11 cellular contexts compared by ENCODE assay signal in the genomic region with DNA sequence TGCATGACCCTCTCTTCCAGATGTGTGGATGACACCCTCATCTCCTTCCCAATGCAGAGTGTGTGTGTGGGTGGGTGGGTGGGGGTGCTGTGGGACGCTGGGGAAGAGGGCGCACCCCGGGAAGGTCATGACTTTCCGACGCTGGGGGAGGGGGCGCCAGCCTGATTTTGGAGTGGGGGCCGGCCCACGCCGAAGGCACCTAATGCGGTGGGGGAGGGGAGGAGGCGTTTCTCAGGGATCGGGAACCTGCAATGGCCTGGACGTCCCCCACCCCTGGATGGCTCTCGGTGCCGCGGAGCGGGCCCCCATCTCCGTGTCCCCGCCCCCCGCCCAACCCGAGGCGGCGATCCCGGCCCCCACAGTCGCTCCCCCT. TPM values are rescaled to one million over a fixed set of nuclear protein-coding genes. Genes with fewer than 3 reads are reported as not detected.
A peak's percentile ranks its signal among the peaks of the same experiment; 100 is the strongest.
DNase-seq lines count a peak whose midpoint lies in the region; ATAC-seq, FAIRE-seq and TF ChIP-seq lines count a peak whose summit lies in the region.
"Had no signal": no experiment of that assay in that cellular context is flagged by ENCODE, and none has a peak within 500 bp of the region (broad histone marks: within the 10 kb centered on the region; RNA-seq: fewer than 3 reads in every experiment).

No MANE protein-coding gene starts in this region.

- no peaks in the 10 kb centered on the region for H3K36me3 Mint-ChIP-seq in CD4-positive, alpha-beta memory T cell
- H3K36me3 Mint-ChIP-seq in progenitor cell of endocrine pancreas (ENCODE audit: insufficient read depth): no peaks in the 10 kb centered on the region
- H3K36me3 Mint-ChIP-seq in activated CD8-positive, alpha-beta T cell treated with anti-CD3 and anti-CD28 coated beads for 36 hours (ENCODE audit: low read depth): no peaks in the 10 kb centered on the region
- no peaks in the 10 kb centered on the region for H3K36me3 Mint-ChIP-seq in natural killer cell treated with Interleukin-12 subunit alpha and Interleukin-12 subunit beta and Interleukin-15 and Interleukin-18, amount 100 ng/mL, for 72 hours
- H3K36me3 Mint-ChIP-seq: activated CD4-positive, alpha-beta memory T cell treated with anti-CD3 and anti-CD28 coated beads for 36 hours had no signal

- H2AK5ac ChIP-seq in H1 (ENCODE audit: low read depth, low read length): no peak overlapping the region

- no peak for FAIRE-seq in H1 (lab: Jason Lieb, UNC)
- FAIRE-seq: GM12891 had no signal

- no peak overlapping the region for H3K18ac ChIP-seq in H1 (ENCODE audit: extremely low read depth, low read length)

- H3K4me2 ChIP-seq in H1 (ENCODE audit: insufficient read depth in 1 of 2, low read depth in 2 of 2, low read length in 2 of 2): peak overlapping the region; percentile 73 to 84

- H3K56ac ChIP-seq in H1 (replicated peaks; ENCODE audit: insufficient read length, low read depth, low read length): no peak overlapping the region

- no peak overlapping the region for H3K9ac ChIP-seq in H1 (replicated peaks in 1 of 4; ENCODE audit: extremely low read depth in 1 of 4, low read depth in 3 of 4, low read length in 3 of 4)

- no peaks in the 10 kb centered on the region for H3K9me3 ChIP-seq in CD4-positive, alpha-beta memory T cell (ENCODE audit: control insufficient read depth in 1 of 2, low read length in 2 of 2)
- H3K9me3 ChIP-seq in H1 (ENCODE audit: insufficient read depth in 2 of 2, low read depth in 1 of 2, low read length in 1 of 2): no peaks in the 10 kb centered on the region

- peak overlapping the region in 6 of 8 donors; percentile 26 to 80 (median 54) for H3K4me3 Mint-ChIP-seq in CD4-positive, alpha-beta memory T cell
- peak overlapping the region; percentile 68 for H3K4me3 Mint-ChIP-seq in progenitor cell of endocrine pancreas (ENCODE audit: low read depth)
- H3K4me3 Mint-ChIP-seq in activated CD8-positive, alpha-beta T cell treated with anti-CD3 and anti-CD28 coated beads for 36 hours: no peak overlapping the region
- H3K4me3 Mint-ChIP-seq in natural killer cell treated with Interleukin-12 subunit alpha and Interleukin-12 subunit beta and Interleukin-15 and Interleukin-18, amount 100 ng/mL, for 72 hours: no peak overlapping the region
- H3K4me3 Mint-ChIP-seq: activated CD4-positive, alpha-beta memory T cell treated with anti-CD3 and anti-CD28 coated beads for 36 hours had no signal

- H3K14ac ChIP-seq in H1 (ENCODE audit: insufficient read length): no peak overlapping the region

- H2BK120ac ChIP-seq in H1 (replicated peaks; ENCODE audit: low read depth, low read length): no peak overlapping the region

- TF ChIP-seq EP300 in Ishikawa (IDR thresholded peaks at IDR 0.05; ENCODE audit: borderline replicate concordance) (no peak), H1 (IDR thresholded peaks at IDR 0.05; ENCODE audit: borderline replicate concordance in 1 of 2, low read depth in 2 of 2, low read length in 2 of 2) (no peak)

- TF ChIP-seq POLR2A in H1 (IDR thresholded peaks at IDR 0.05; ENCODE audit: control extremely low read depth in 1 of 2, low read depth in 2 of 2, low read length in 2 of 2): no peak

- DNase-seq in CD4-positive, alpha-beta memory T cell: no peak
- DNase-seq in H1 (ENCODE audit: low read depth in 1 of 2, low spot score in 2 of 2): no peak
- DNase-seq in progenitor cell of endocrine pancreas (ENCODE audit: low spot score, unreplicated experiment): no peak
- DNase-seq in activated CD8-positive, alpha-beta T cell treated with anti-CD3 and anti-CD28 coated beads for 36 hours: no peak
- DNase-seq in NOMO-1 (lab: John Stamatoyannopoulos, UW; ENCODE audit: unreplicated experiment in 2 of 2): no peak
- no peak for DNase-seq in activated CD4-positive, alpha-beta T cell treated with anti-CD3 and anti-CD28 coated beads, Interleukin-2, amount 50 U/mL, for 4 hours
- no peak for DNase-seq in natural killer cell treated with Interleukin-12 subunit alpha and Interleukin-12 subunit beta and Interleukin-15 and Interleukin-18, amount 100 ng/mL, for 72 hours (ENCODE audit: low spot score)

- no peak overlapping the region for H3K4ac ChIP-seq in H1 (replicated peaks; ENCODE audit: insufficient read length, low read depth, low read length)

- POLR2A ChIA-PET in CD4-positive, alpha-beta memory T cell (lab: Charles Lee; ENCODE audit: partially characterized antibody): no interaction called here
- POLR2A ChIA-PET in H1 (lab: Charles Lee; ENCODE audit: partially characterized antibody): interaction anchor here (1.0 kb wide), 3 partner anchors 9 to 15 kb away, joined by 3 to 4 read pairs (median 3); no protein-coding TSS in a partner anchor
- POLR2A ChIA-PET in activated CD8-positive, alpha-beta T cell treated with anti-CD3 and anti-CD28 coated beads for 36 hours (lab: Charles Lee): no interaction called here

- H3K23ac ChIP-seq in H1 (ENCODE audit: insufficient read length): no peak overlapping the region

- H3K4me1 ChIP-seq in CD4-positive, alpha-beta memory T cell (ENCODE audit: insufficient read depth, low read length): peaks cover 5% of the 10 kb centered on the region
- peaks cover 6 to 15% (median 12%) of the 10 kb centered on the region in 4 experiments for H3K4me1 ChIP-seq in H1 (replicated peaks in 1 of 4; ENCODE audit: control insufficient read depth in 3 of 4, insufficient read depth in 4 of 4, low read length in 3 of 4)

- H3K27me3 Mint-ChIP-seq in CD4-positive, alpha-beta memory T cell: peaks cover 66 to 84% of the 10 kb centered on the region in 2 donors
- peaks cover 89% of the 10 kb centered on the region for H3K27me3 Mint-ChIP-seq in progenitor cell of endocrine pancreas
- peaks cover 75% of the 10 kb centered on the region for H3K27me3 Mint-ChIP-seq in activated CD8-positive, alpha-beta T cell treated with anti-CD3 and anti-CD28 coated beads for 36 hours
- peaks cover 66 to 83% of the 10 kb centered on the region in 2 donors for H3K27me3 Mint-ChIP-seq in natural killer cell treated with Interleukin-12 subunit alpha and Interleukin-12 subunit beta and Interleukin-15 and Interleukin-18, amount 100 ng/mL, for 72 hours

- H3K4me3 ChIP-seq in CD4-positive, alpha-beta memory T cell (ENCODE audit: low read length in 2 of 2): no peak overlapping the region
- peak overlapping the region; percentile 27 to 57 (median 42); a peak in 7 of 8 replicates for H3K4me3 ChIP-seq in H1 (ENCODE audit: extremely low read depth in 1 of 4, insufficient read depth in 2 of 4, low read depth in 3 of 4, low read length in 4 of 4)

- H4K8ac ChIP-seq in H1 (ENCODE audit: extremely low read depth, insufficient read depth, low read length): no peak overlapping the region

- no peak overlapping the region for H4K91ac ChIP-seq in H1 (replicated peaks; ENCODE audit: insufficient read length, low read length)

- H4K20me1 ChIP-seq in H1 (replicated peaks in 1 of 2; ENCODE audit: control insufficient read depth in 1 of 2, insufficient read depth in 2 of 2, low read length in 2 of 2): peaks cover 8 to 23% of the 10 kb centered on the region in 2 experiments

- no peak overlapping the region for H2BK20ac ChIP-seq in H1 (ENCODE audit: low read length)

- no peak overlapping the region for H2BK12ac ChIP-seq in H1 (ENCODE audit: low read depth, low read length)

- no peak overlapping the region for H2BK5ac ChIP-seq in H1 (ENCODE audit: low read depth, low read length)

- H3K27ac ChIP-seq in CD4-positive, alpha-beta memory T cell (ENCODE audit: low read depth, low read length): no peak overlapping the region
- no peak overlapping the region for H3K27ac ChIP-seq in H1 (ENCODE audit: low read depth, low read length)

- no peak overlapping the region for H4K5ac ChIP-seq in H1 (ENCODE audit: insufficient read length, low read depth, low read length)

- WGBS in H1 (ENCODE audit: extremely low coverage in 1 of 2, insufficient coverage in 1 of 2, insufficient read length in 1 of 2, insufficient replicate concordance in 2 of 2, low coverage in 1 of 2, low lambda C conversion rate in 2 of 2, missing lambda C conversion rate in 1 of 2), 2 experiments: 0% methylated on average over 1 of the region's 25 CpGs; no CpG with 5 or more reads in 1 of the 2 experiments

- H3K79me1 ChIP-seq in H1 (ENCODE audit: low read depth, low read length): no peaks in the 10 kb centered on the region

- peaks cover 0 to 13% (median 2%) of the 10 kb centered on the region in 4 donors for H3K4me1 Mint-ChIP-seq in CD4-positive, alpha-beta memory T cell
- H3K4me1 Mint-ChIP-seq in progenitor cell of endocrine pancreas (ENCODE audit: low read depth): peaks cover 3% of the 10 kb centered on the region
- H3K4me1 Mint-ChIP-seq in activated CD8-positive, alpha-beta T cell treated with anti-CD3 and anti-CD28 coated beads for 36 hours (ENCODE audit: low read depth): peaks cover 10% of the 10 kb centered on the region
- peaks cover 0 to 4% of the 10 kb centered on the region in 2 donors for H3K4me1 Mint-ChIP-seq in natural killer cell treated with Interleukin-12 subunit alpha and Interleukin-12 subunit beta and Interleukin-15 and Interleukin-18, amount 100 ng/mL, for 72 hours (ENCODE audit: low read depth in 2 of 2)

- no peak overlapping the region for H2AFZ ChIP-seq in H1 (ENCODE audit: low read length)

- peaks cover 6% of the 10 kb centered on the region; the same call in 1 of the 2 replicates for H3K23me2 ChIP-seq in H1 (ENCODE audit: low read depth, low read length)

- H3K79me2 ChIP-seq in H1 (ENCODE audit: control insufficient read depth in 1 of 2, insufficient read depth in 2 of 2, low read length in 2 of 2): no peaks in the 10 kb centered on the region

- H3K27ac Mint-ChIP-seq in CD4-positive, alpha-beta memory T cell: no peak overlapping the region
- H3K27ac Mint-ChIP-seq in progenitor cell of endocrine pancreas: peak overlapping the region; percentile 77
- H3K27ac Mint-ChIP-seq in activated CD8-positive, alpha-beta T cell treated with anti-CD3 and anti-CD28 coated beads for 36 hours: no peak overlapping the region
- no peak overlapping the region for H3K27ac Mint-ChIP-seq in natural killer cell treated with Interleukin-12 subunit alpha and Interleukin-12 subunit beta and Interleukin-15 and Interleukin-18, amount 100 ng/mL, for 72 hours
- H3K27ac Mint-ChIP-seq: activated CD4-positive, alpha-beta memory T cell treated with anti-CD3 and anti-CD28 coated beads for 36 hours had no signal

- H3K27me3 ChIP-seq in CD4-positive, alpha-beta memory T cell (ENCODE audit: insufficient read depth, low read length): peaks cover 50% of the 10 kb centered on the region
- H3K27me3 ChIP-seq in H1 (replicated peaks in 1 of 4; ENCODE audit: control insufficient read depth in 3 of 4, extremely low read depth in 1 of 4, insufficient read depth in 3 of 4, low read length in 3 of 4): peaks cover 35 to 97% (median 92%) of the 10 kb centered on the region in 4 experiments

- H3K9me3 Mint-ChIP-seq in CD4-positive, alpha-beta memory T cell: peaks cover 0 to 4% (median 0%) of the 10 kb centered on the region in 8 donors
- no peaks in the 10 kb centered on the region for H3K9me3 Mint-ChIP-seq in progenitor cell of endocrine pancreas (ENCODE audit: low read depth)
- no peaks in the 10 kb centered on the region for H3K9me3 Mint-ChIP-seq in activated CD8-positive, alpha-beta T cell treated with anti-CD3 and anti-CD28 coated beads for 36 hours
- H3K9me3 Mint-ChIP-seq in natural killer cell treated with Interleukin-12 subunit alpha and Interleukin-12 subunit beta and Interleukin-15 and Interleukin-18, amount 100 ng/mL, for 72 hours: no peaks in the 10 kb centered on the region
- H3K9me3 Mint-ChIP-seq: activated CD4-positive, alpha-beta memory T cell treated with anti-CD3 and anti-CD28 coated beads for 36 hours had no signal

- no peak overlapping the region for H2BK15ac ChIP-seq in H1 (ENCODE audit: low read length)

- CTCF ChIA-PET in CD4-positive, alpha-beta memory T cell (lab: Charles Lee; ENCODE audit: partially characterized antibody): no interaction called here
- CTCF ChIA-PET in H1 (lab: Charles Lee; ENCODE audit: partially characterized antibody): interaction anchor here (0.9 kb wide), 1 partner anchor 92 kb away, joined by 3 read pairs; no protein-coding TSS in a partner anchor
- CTCF ChIA-PET in activated CD8-positive, alpha-beta T cell treated with anti-CD3 and anti-CD28 coated beads for 36 hours (lab: Charles Lee): interaction anchor here (1.2 kb wide), 1 partner anchor 14 kb away, joined by 8 read pairs; no protein-coding TSS in a partner anchor

- intact Hi-C loops in CD4-positive, alpha-beta memory T cell (cut with micrococcal nuclease): loop anchor here (2.0 kb wide), 1 partner anchor 13 kb away; no protein-coding TSS in a partner anchor
- intact Hi-C loops in activated CD8-positive, alpha-beta T cell treated with anti-CD3 and anti-CD28 coated beads for 36 hours (cut with micrococcal nuclease): no loop called here

- TF ChIP-seq CTCF in H1 (IDR thresholded peaks at IDR 0.05; ENCODE audit: control extremely low read depth in 1 of 3, insufficient read depth in 1 of 3, low read depth in 1 of 3, low read length in 3 of 3) (no peak), progenitor cell of endocrine pancreas (IDR thresholded peaks at IDR 0.05; ENCODE audit: unreplicated experiment) (no peak)
- TF ChIP-seq CTCF in activated CD8-positive, alpha-beta T cell treated with anti-CD3 and anti-CD28 coated beads for 36 hours (IDR thresholded peaks at IDR 0.05): no peak

- ATAC-seq in activated CD8-positive, alpha-beta T cell treated with anti-CD3 and anti-CD28 coated beads for 36 hours: no peak
- no peak for ATAC-seq in natural killer cell treated with Interleukin-12 subunit alpha and Interleukin-12 subunit beta and Interleukin-15 and Interleukin-18, amount 100 ng/mL, for 72 hours

- no peak for TF ChIP-seq RAD21 in Ishikawa (IDR thresholded peaks at IDR 0.05; ENCODE audit: low read depth)
- no peak for TF ChIP-seq RAD21 in H1 (IDR thresholded peaks at IDR 0.05 in 1 of 2, conservative IDR thresholded peaks at IDR 0.05 in 1 of 2; ENCODE audit: low read depth in 2 of 2, low read length in 2 of 2)

- H3K36me3 ChIP-seq in CD4-positive, alpha-beta memory T cell (ENCODE audit: insufficient read depth, low read length): no peaks in the 10 kb centered on the region
- H3K36me3 ChIP-seq in H1 (ENCODE audit: control insufficient read depth in 2 of 4, insufficient read depth in 4 of 4, low read length in 3 of 4): no peaks in the 10 kb centered on the region

RNA-seq across cellular contexts. Expression of a gene that starts 33.5 kb away (rescaled TPM):
- under 1 TPM; 0.28 to 0.79 TPM for total RNA-seq in CD4-positive, alpha-beta memory T cell
- polyA plus RNA-seq in CD4-positive, alpha-beta memory T cell: not detected
- total RNA-seq in H1 (2021; fragmentation: NEBNext Ultra II Directional; extraction: Animal tissue kit (Norgen Biotek cat#: 25700)): 3.8 and 4.1 TPM in 2 replicates
- polyA plus RNA-seq in H1 (2011; rRNA removed): 2.8 and 4.2 TPM in 2 replicates
- polyA plus RNA-seq in H1 (2011; cell fraction: cytosol; rRNA removed): 2.3 TPM
- 14.3 TPM for polyA plus RNA-seq in H1 (2011; cell fraction: nucleus; rRNA removed)
- polyA plus RNA-seq in H1 (2012, experiment 1 of 2): 5.2 to 6.7 TPM (median 6.1 TPM) in 4 replicates
- polyA plus RNA-seq in H1 (2012, experiment 2 of 2): 2.0 TPM
- 1.7 TPM for polyA plus RNA-seq in H1 (2013, experiment 1 of 2)
- polyA plus RNA-seq in H1 (2013, experiment 2 of 2): 1.3 TPM
- 2.0 and 3.7 TPM in 2 replicates for polyA minus RNA-seq in H1 (2011; rRNA and poly(A)+ RNA removed)
- polyA minus RNA-seq in H1 (2011; cell fraction: cytosol; rRNA and poly(A)+ RNA removed): 5.5 TPM
- polyA minus RNA-seq in H1 (2011; cell fraction: nucleus; rRNA and poly(A)+ RNA removed): 9.6 TPM
- total RNA-seq in progenitor cell of endocrine pancreas: 13.8 and 16.7 TPM in 2 replicates
- total RNA-seq in activated CD8-positive, alpha-beta T cell treated with anti-CD3 and anti-CD28 coated beads for 36 hours: 1 to 10 TPM in 1 of 2 experiments, under 1 TPM in 1; 0.74 to 1.1 TPM
- under 1 TPM; 0.05 to 0.28 TPM for total RNA-seq in natural killer cell treated with Interleukin-12 subunit alpha and Interleukin-12 subunit beta and Interleukin-15 and Interleukin-18, amount 100 ng/mL, for 72 hours
- total RNA-seq: osteoblast had no signal

Comparison
In these comparisons a context has a peak if more than half of its experiments do, and no peak if none do; other contexts are left out.
1. H3K4me3 ChIP-seq: peak in H1 (4 of 4); none in CD4-positive, alpha-beta memory T cell (0 of 2).
2. H3K4me3 Mint-ChIP-seq: peak in CD4-positive, alpha-beta memory T cell (6 of 8) and progenitor cell of endocrine pancreas (single experiment); none in activated CD8-positive, alpha-beta T cell treated with anti-CD3 and anti-CD28 coated beads for 36 hours (single experiment) and natural killer cell treated with Interleukin-12 subunit alpha and Interleukin-12 subunit beta and Interleukin-15 and Interleukin-18, amount 100 ng/mL, for 72 hours (single experiment).